8 cellular contexts compared by ENCODE assay signal in genomic region chr4:102868782-102869568, GRCh38. TPM values are rescaled to one million over a fixed set of nuclear protein-coding genes. Genes with fewer than 3 reads are reported as not detected.
A peak's percentile ranks its signal among the peaks of the same experiment; 100 is the strongest.
DNase-seq lines count a peak whose midpoint lies in the region; ATAC-seq and TF ChIP-seq lines count a peak whose summit lies in the region.

Gene CISD2 (plus strand): TSS chr4:102868992. CDS start chr4:102869085, 93 bp downstream.

- H3K4me3 ChIP-seq in GM12875 (ENCODE audit: low read depth, low read length) = peak within 1 kb of the TSS; percentile 57
- H3K4me3 ChIP-seq in SU-DHL-6 (ENCODE audit: insufficient read depth, low read length, poor library complexity, severe bottlenecking) = peak within 1 kb of the TSS; percentile 71
- H3K4me3 ChIP-seq in ovary = peak within 1 kb of the TSS; percentile 63
- peak within 1 kb of the TSS; percentile 71 for H3K4me3 ChIP-seq in thymus (ENCODE audit: low read length)

- no peaks in the 10 kb centered on the region for H4K20me1 ChIP-seq in SU-DHL-6 (ENCODE audit: low read depth, low read length)

- peak within 1 kb of the TSS; percentile 90 for H3K4me2 ChIP-seq in SU-DHL-6 (ENCODE audit: low read depth, low read length, poor library complexity, severe bottlenecking)

- H3F3A ChIP-seq in SU-DHL-6 (ENCODE audit: insufficient read depth) = peaks cover 10% of the 10 kb centered on the region

- peak within 1 kb of the TSS; percentile 70 for H3K9ac ChIP-seq in SU-DHL-6 (ENCODE audit: low read length)

- H3K4me1 ChIP-seq in ovary (ENCODE audit: insufficient read depth) (peaks cover 2% of the 10 kb centered on the region), thymus (ENCODE audit: control insufficient read depth, insufficient read depth, low read length) (peaks cover 7% of the 10 kb centered on the region)

- TF ChIP-seq EP300 in ovary (IDR thresholded peaks at IDR 0.05) = no peak

- peaks cover 54% of the 10 kb centered on the region for H3K4me1 Mint-ChIP-seq in activated naive CD8-positive, alpha-beta T cell treated with anti-CD3 and anti-CD28 coated beads, Interleukin-2, amount 10 ng/mL, durations not matched to agents 7 days and 5 days

- TF ChIP-seq CTCF in GM12875 (IDR thresholded peaks at IDR 0.05; ENCODE audit: borderline replicate concordance, insufficient read depth, low read depth, low read length) (no peak), SU-DHL-6 (IDR thresholded peaks at IDR 0.05; ENCODE audit: insufficient read depth, low read length, poor library complexity, severe bottlenecking) (no peak), ovary (IDR thresholded peaks at IDR 0.05) (peak in 1 of 3 donors; percentile 32)

- H3K9me2 ChIP-seq in SU-DHL-6 (replicated peaks; ENCODE audit: insufficient read depth, low read length) = no peaks in the 10 kb centered on the region

- H3K27me3 ChIP-seq in SU-DHL-6 (ENCODE audit: low read length) = no peaks in the 10 kb centered on the region
- H3K27me3 ChIP-seq in ovary = no peaks in the 10 kb centered on the region
- no peaks in the 10 kb centered on the region for H3K27me3 ChIP-seq in thymus (ENCODE audit: control insufficient read depth, insufficient read depth)

- H3K27ac ChIP-seq in SU-DHL-6 (ENCODE audit: low read depth, low read length) (peak within 1 kb of the TSS; percentile 99), ovary (peak within 1 kb of the TSS; percentile 89 to 93), thymus (ENCODE audit: low read depth) (peak within 1 kb of the TSS; percentile 96)

- POLR2A ChIA-PET in activated naive CD8-positive, alpha-beta T cell treated with anti-CD3 and anti-CD28 coated beads, Interleukin-2, amount 10 ng/mL, durations not matched to agents 7 days and 5 days (lab: Charles Lee) = interaction anchor here (0.6 to 5.4 kb wide), 17 partner anchors 9 to 524 kb away, joined by 3 to 226 read pairs (median 5); partner anchors contain the start of genes MANBA, SLC9B1, SLC9B2 and UBE2D3

- H3K36me3 ChIP-seq in SU-DHL-6 (ENCODE audit: low read length) = no peaks in the 10 kb centered on the region
- no peaks in the 10 kb centered on the region for H3K36me3 ChIP-seq in ovary
- no peaks in the 10 kb centered on the region for H3K36me3 ChIP-seq in thymus (ENCODE audit: control insufficient read depth, insufficient read depth)

- H3K36me3 Mint-ChIP-seq in activated naive CD8-positive, alpha-beta T cell treated with anti-CD3 and anti-CD28 coated beads, Interleukin-2, amount 10 ng/mL, durations not matched to agents 7 days and 5 days = peaks cover 33% of the 10 kb centered on the region

- peaks cover 73% of the 10 kb centered on the region for H3K79me2 ChIP-seq in SU-DHL-6 (ENCODE audit: insufficient read depth, low read length)

- ATAC-seq in HG02763 (IDR thresholded peaks at IDR 0.05; ENCODE audit: unreplicated experiment) = peak; percentile 85
- peak; percentile 89 for ATAC-seq in activated naive CD8-positive, alpha-beta T cell treated with anti-CD3 and anti-CD28 coated beads, Interleukin-2, amount 10 ng/mL, durations not matched to agents 7 days and 5 days (ENCODE audit: low read depth)

- peak within 1 kb of the TSS; percentile 45 for H2AFZ ChIP-seq in SU-DHL-6 (ENCODE audit: low read depth, low read length, severe bottlenecking)

- intact Hi-C loops in head of caudate nucleus (cut with DNase I) = loop anchor here (2.0 kb wide), 1 partner anchor 42 kb away; the partner anchor contains the start of gene UBE2D3
- intact Hi-C loops in ovary (cut with DNase I) = loop anchor here in 2 of 4 donors (1.0 to 2.0 kb wide), 3 partner anchors 41 to 368 kb away; partner anchors contain the start of genes NFKB1 (in 1 of the 2) and UBE2D3 (in 1 of the 2)

- H3K9me3 ChIP-seq in SU-DHL-6 (ENCODE audit: insufficient read depth, low read length) (no peaks in the 10 kb centered on the region), ovary (no peaks in the 10 kb centered on the region), thymus (ENCODE audit: control insufficient read depth) (no peaks in the 10 kb centered on the region)

- no peaks in the 10 kb centered on the region for H3K27me3 Mint-ChIP-seq in activated naive CD8-positive, alpha-beta T cell treated with anti-CD3 and anti-CD28 coated beads, Interleukin-2, amount 10 ng/mL, durations not matched to agents 7 days and 5 days

- peak within 1 kb of the TSS; percentile 99 for H3K27ac Mint-ChIP-seq in activated naive CD8-positive, alpha-beta T cell treated with anti-CD3 and anti-CD28 coated beads, Interleukin-2, amount 10 ng/mL, durations not matched to agents 7 days and 5 days

- peaks cover 3% of the 10 kb centered on the region for H3K9me3 Mint-ChIP-seq in activated naive CD8-positive, alpha-beta T cell treated with anti-CD3 and anti-CD28 coated beads, Interleukin-2, amount 10 ng/mL, durations not matched to agents 7 days and 5 days

- H3K4me3 Mint-ChIP-seq in activated naive CD8-positive, alpha-beta T cell treated with anti-CD3 and anti-CD28 coated beads, Interleukin-2, amount 10 ng/mL, durations not matched to agents 7 days and 5 days = peak within 1 kb of the TSS; percentile 95

- WGBS in ovary, 3 donors = 0 to 1% (median 0%) methylated on average over 60 to 71 of the region's 71 CpGs
- under 1% methylated on average over 71 of the region's 71 CpGs for WGBS in thymus

- peak; percentile 80 to 98 (median 98) for DNase-seq in NCI-H1417 (lab: John Stamatoyannopoulos, UW)
- DNase-seq in activated naive CD8-positive, alpha-beta T cell treated with anti-CD3 and anti-CD28 coated beads, Interleukin-2, amount 10 ng/mL, durations not matched to agents 7 days and 5 days = peak; percentile 96
- peak; percentile 79 to 97 (median 94) for DNase-seq in head of caudate nucleus
- DNase-seq in ovary = peak; percentile 91 to 95 (median 93)

- TF ChIP-seq POLR2A in ovary (IDR thresholded peaks at IDR 0.05) = peak; percentile 90

RNA-seq across cellular contexts. Expression of gene CISD2, which starts in this region (rescaled TPM):
- total RNA-seq in activated naive CD8-positive, alpha-beta T cell treated with anti-CD3 and anti-CD28 coated beads, Interleukin-2, amount 10 ng/mL, durations not matched to agents 7 days and 5 days = 10 to 100 TPM; 25.2 to 28.5 TPM
- total RNA-seq in ovary = 10 to 100 TPM in 6 of 7 donors, 1 to 10 TPM in 1; 7.9 to 22.7 (median 19.1) TPM
- 10 to 100 TPM; 13.6 to 27.1 TPM for polyA plus RNA-seq in ovary
- 28.8 TPM for polyA plus RNA-seq in thymus

Comparison
In these comparisons a context has a peak if more than half of its experiments do, and no peak if none do; other contexts are left out.
1. Peak in every context shown above with its lines: DNase-seq, ATAC-seq, H3K4me3 ChIP-seq and H3K27ac ChIP-seq.